29 cellular contexts compared by ENCODE assay signal in the genomic region with DNA sequence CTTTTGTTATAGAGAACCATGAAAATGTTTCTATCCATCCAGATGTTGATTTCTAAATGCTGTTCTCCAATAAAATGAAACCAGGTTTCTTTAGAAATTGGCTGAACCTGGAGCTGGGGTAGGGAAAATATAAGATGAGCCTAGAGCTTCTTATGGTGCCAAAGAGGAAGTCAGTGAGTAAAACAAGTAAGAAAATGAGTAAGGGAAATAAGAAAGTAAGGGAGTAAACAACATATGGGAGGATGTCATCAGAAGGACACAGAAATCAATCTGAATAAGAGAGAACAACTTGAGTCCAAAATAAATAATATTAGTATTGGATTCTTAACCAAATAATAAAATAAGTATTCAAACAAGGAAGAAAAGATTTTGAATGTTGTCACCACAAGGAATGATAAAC.
DNase-seq lines count a peak whose midpoint lies in the region; ATAC-seq and TF ChIP-seq lines count a peak whose summit lies in the region.
"Had no signal": no experiment of that assay in that cellular context is flagged by ENCODE, and none has a peak within 500 bp of the region (broad histone marks: within the 10 kb centered on the region; RNA-seq: fewer than 3 reads in every experiment).

No MANE protein-coding gene starts in this region.

- CTCF ChIA-PET in activated CD8-positive, alpha-beta memory T cell treated with anti-CD3 and anti-CD28 coated beads, Interleukin-2, amount 10 ng/mL, durations not matched to agents 7 days and 5 days (lab: Charles Lee): no interaction called here
- CTCF ChIA-PET in CD4-positive, alpha-beta T cell (lab: Charles Lee): no interaction called here
- CTCF ChIA-PET in T-cell (lab: Charles Lee): no interaction called here

- H3K27me3 Mint-ChIP-seq in activated CD8-positive, alpha-beta memory T cell treated with anti-CD3 and anti-CD28 coated beads, Interleukin-2, amount 10 ng/mL, durations not matched to agents 7 days and 5 days: no peaks in the 10 kb centered on the region
- H3K27me3 Mint-ChIP-seq in CD4-positive, alpha-beta T cell: no peaks in the 10 kb centered on the region
- no peaks in the 10 kb centered on the region for H3K27me3 Mint-ChIP-seq in T-cell
- no peaks in the 10 kb centered on the region for H3K27me3 Mint-ChIP-seq in central memory CD8-positive, alpha-beta T cell

- no peak overlapping the region for H3K4me3 Mint-ChIP-seq in activated CD8-positive, alpha-beta memory T cell treated with anti-CD3 and anti-CD28 coated beads, Interleukin-2, amount 10 ng/mL, durations not matched to agents 7 days and 5 days
- no peak overlapping the region for H3K4me3 Mint-ChIP-seq in CD4-positive, alpha-beta T cell
- no peak overlapping the region for H3K4me3 Mint-ChIP-seq in T-cell
- no peak overlapping the region for H3K4me3 Mint-ChIP-seq in central memory CD8-positive, alpha-beta T cell
- H3K4me3 Mint-ChIP-seq: immature natural killer cell, nephron had no signal

- peaks cover 26% of the 10 kb centered on the region for H3K36me3 Mint-ChIP-seq in activated CD8-positive, alpha-beta memory T cell treated with anti-CD3 and anti-CD28 coated beads, Interleukin-2, amount 10 ng/mL, durations not matched to agents 7 days and 5 days
- peaks cover 78% of the 10 kb centered on the region for H3K36me3 Mint-ChIP-seq in CD4-positive, alpha-beta T cell (ENCODE audit: low read depth)
- peaks cover 44% of the 10 kb centered on the region for H3K36me3 Mint-ChIP-seq in T-cell
- peaks cover 31% of the 10 kb centered on the region for H3K36me3 Mint-ChIP-seq in central memory CD8-positive, alpha-beta T cell (ENCODE audit: insufficient read depth)
- H3K36me3 Mint-ChIP-seq: immature natural killer cell had no signal

- no peaks in the 10 kb centered on the region for H3K27me3 ChIP-seq in CD4-positive, alpha-beta T cell (ENCODE audit: control insufficient read depth, insufficient read depth, low read length)
- H3K27me3 ChIP-seq: Peyer's patch, sigmoid colon, tibial nerve had no signal

- H3K9me3 ChIP-seq in CD4-positive, alpha-beta T cell (ENCODE audit: control insufficient read depth, low read length): no peaks in the 10 kb centered on the region
- H3K9me3 ChIP-seq: mucosa of descending colon, Peyer's patch, sigmoid colon, tibial nerve had no signal

- intact Hi-C loops in CD4-positive, alpha-beta T cell (cut with DNase I, micrococcal nuclease): no loop called here

- TF ChIP-seq CTCF in CD4-positive, alpha-beta T cell (IDR thresholded peaks at IDR 0.05): no peak

- ATAC-seq in activated CD8-positive, alpha-beta memory T cell treated with anti-CD3 and anti-CD28 coated beads, Interleukin-2, amount 10 ng/mL, durations not matched to agents 7 days and 5 days: peak; percentile 27
- ATAC-seq in CD4-positive, alpha-beta T cell (ENCODE audit: poor library complexity): no peak
- ATAC-seq in T-cell (replicated peaks in 1 of 4): no peak
- ATAC-seq in central memory CD8-positive, alpha-beta T cell (replicated peaks; ENCODE audit: extremely low read depth, poor library complexity, severe bottlenecking): no peak
- no peak for ATAC-seq in HG02623 (IDR thresholded peaks at IDR 0.05; ENCODE audit: unreplicated experiment)
- ATAC-seq: HCT116, left colon, mucosa of descending colon had no signal

- peak overlapping the region; percentile 60 for H3K27ac Mint-ChIP-seq in activated CD8-positive, alpha-beta memory T cell treated with anti-CD3 and anti-CD28 coated beads, Interleukin-2, amount 10 ng/mL, durations not matched to agents 7 days and 5 days
- H3K27ac Mint-ChIP-seq in CD4-positive, alpha-beta T cell: peak overlapping the region; percentile 45
- peak overlapping the region; percentile 94 to 95 for H3K27ac Mint-ChIP-seq in T-cell
- H3K27ac Mint-ChIP-seq in central memory CD8-positive, alpha-beta T cell (ENCODE audit: low read depth): peak overlapping the region; percentile 89
- H3K27ac Mint-ChIP-seq: immature natural killer cell had no signal

- POLR2A ChIA-PET in CD4-positive, alpha-beta T cell (lab: Charles Lee): no interaction called here
- POLR2A ChIA-PET in T-cell (lab: Charles Lee): interaction anchor here in 1 of 2 donors (0.6 kb wide), 1 partner anchor 561 kb away, joined by 3 read pairs; no protein-coding TSS in a partner anchor

- H3K27ac ChIP-seq in CD4-positive, alpha-beta T cell (ENCODE audit: low read depth, low read length): no peak overlapping the region
- H3K27ac ChIP-seq: Peyer's patch, sigmoid colon, tibial nerve, VCaP had no signal

- no peak for DNase-seq in activated CD8-positive, alpha-beta memory T cell treated with anti-CD3 and anti-CD28 coated beads, Interleukin-2, amount 10 ng/mL, durations not matched to agents 7 days and 5 days
- DNase-seq in activated CD8-positive, alpha-beta memory T cell treated with anti-CD3 and anti-CD28 coated beads, Interleukin-2, amount 50 U/mL, for 48 hours: no peak
- DNase-seq in CD4-positive, alpha-beta T cell: no peak
- no peak for DNase-seq in T-cell
- no peak for DNase-seq in central memory CD8-positive, alpha-beta T cell (ENCODE audit: low spot score in 2 of 2)
- DNase-seq in SK-N-DZ (ENCODE audit: low spot score): no peak
- no peak for DNase-seq in NCI-H2227 treated with DMSO at 0.1 percent for 48 hours (lab: John Stamatoyannopoulos, UW)
- DNase-seq: activated CD4-positive, alpha-beta T cell treated with anti-CD3 and anti-CD28 coated beads, Interleukin-2, amount 50 U/mL, for 4 hours; anterior cingulate cortex; DMS 273 treated with DMSO at 0.1 percent for 48 hours; immature natural killer cell; Karpas-422; left colon; mucosa of descending colon; NCI-H1417 treated with DMSO at 0.1 percent for 48 hours; NCI-H2029 treated with DMSO at 0.1 percent for 48 hours; NCI-H226; NCI-H526 treated with DMSO at 0.1 percent for 48 hours; Peyer's patch; SHP77 treated with DMSO at 0.1 percent for 48 hours; sigmoid colon; stimulated activated CD4-positive, alpha-beta T cell treated with anti-CD3 and anti-CD28 coated beads, Interleukin-12 subunit alpha, Interleukin-12 subunit beta, amount 100 ng/mL, for 4 hours; stimulated activated CD4-positive, alpha-beta T cell treated with anti-CD3 and anti-CD28 coated beads, Interleukin-2, amount 100 ng/mL, for 48 hours; T1000 had no signal

- no peaks in the 10 kb centered on the region for H3K9me3 Mint-ChIP-seq in activated CD8-positive, alpha-beta memory T cell treated with anti-CD3 and anti-CD28 coated beads, Interleukin-2, amount 10 ng/mL, durations not matched to agents 7 days and 5 days (ENCODE audit: low read depth)
- H3K9me3 Mint-ChIP-seq in CD4-positive, alpha-beta T cell: no peaks in the 10 kb centered on the region
- H3K9me3 Mint-ChIP-seq in T-cell: peaks cover 0 to 6% (median 1%) of the 10 kb centered on the region in 3 donors
- no peaks in the 10 kb centered on the region for H3K9me3 Mint-ChIP-seq in central memory CD8-positive, alpha-beta T cell

- H3K4me1 Mint-ChIP-seq in activated CD8-positive, alpha-beta memory T cell treated with anti-CD3 and anti-CD28 coated beads, Interleukin-2, amount 10 ng/mL, durations not matched to agents 7 days and 5 days: peaks cover 10% of the 10 kb centered on the region
- H3K4me1 Mint-ChIP-seq in CD4-positive, alpha-beta T cell (ENCODE audit: low read depth): peaks cover 43% of the 10 kb centered on the region
- H3K4me1 Mint-ChIP-seq in T-cell: peaks cover 31 to 40% (median 33%) of the 10 kb centered on the region in 3 donors
- H3K4me1 Mint-ChIP-seq in central memory CD8-positive, alpha-beta T cell: peaks cover 28% of the 10 kb centered on the region
- H3K4me1 Mint-ChIP-seq: immature natural killer cell had no signal
